Comparison of ENCODE assay signal across 1 cellular context in the genomic region with DNA sequence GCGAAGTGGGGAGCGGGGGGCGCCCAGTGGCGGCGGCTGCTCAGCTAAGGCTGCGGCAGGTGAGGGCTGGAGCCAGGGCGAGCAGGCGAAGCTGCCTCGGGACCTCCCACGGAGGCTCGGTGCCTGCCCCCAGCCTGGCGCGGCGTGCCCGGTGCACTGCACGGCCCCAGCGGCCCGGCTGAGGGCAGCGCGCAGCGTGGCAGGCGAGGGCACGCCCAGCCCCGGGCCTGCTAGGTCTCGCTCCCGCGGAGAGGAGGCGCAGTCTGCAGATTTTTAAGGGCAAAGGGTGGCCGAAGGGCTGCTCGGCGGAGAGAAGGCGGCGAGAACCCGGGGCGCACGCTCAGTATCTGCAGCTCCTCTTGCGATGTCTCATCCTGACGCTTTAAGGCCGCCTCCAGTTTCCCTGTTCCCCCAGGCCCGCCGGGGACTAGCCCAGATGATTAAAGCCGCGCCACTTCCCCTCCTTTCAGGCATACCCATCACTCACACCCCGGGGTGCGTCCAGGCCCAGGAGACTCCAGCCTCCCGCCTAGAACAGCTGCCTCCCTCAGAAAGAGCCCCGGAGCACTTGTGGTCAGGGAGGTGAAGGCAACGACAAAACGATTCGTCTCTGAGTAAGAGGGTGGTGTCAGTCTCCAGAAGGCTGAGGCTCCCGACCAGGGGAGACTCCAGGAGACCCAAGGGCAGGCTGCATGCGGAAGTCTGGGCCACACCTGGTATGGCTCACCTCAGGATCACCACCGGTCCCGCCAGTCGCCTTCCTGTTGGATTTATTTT.
TF ChIP-seq lines count a peak whose summit lies in the region.

A gene with protein sequence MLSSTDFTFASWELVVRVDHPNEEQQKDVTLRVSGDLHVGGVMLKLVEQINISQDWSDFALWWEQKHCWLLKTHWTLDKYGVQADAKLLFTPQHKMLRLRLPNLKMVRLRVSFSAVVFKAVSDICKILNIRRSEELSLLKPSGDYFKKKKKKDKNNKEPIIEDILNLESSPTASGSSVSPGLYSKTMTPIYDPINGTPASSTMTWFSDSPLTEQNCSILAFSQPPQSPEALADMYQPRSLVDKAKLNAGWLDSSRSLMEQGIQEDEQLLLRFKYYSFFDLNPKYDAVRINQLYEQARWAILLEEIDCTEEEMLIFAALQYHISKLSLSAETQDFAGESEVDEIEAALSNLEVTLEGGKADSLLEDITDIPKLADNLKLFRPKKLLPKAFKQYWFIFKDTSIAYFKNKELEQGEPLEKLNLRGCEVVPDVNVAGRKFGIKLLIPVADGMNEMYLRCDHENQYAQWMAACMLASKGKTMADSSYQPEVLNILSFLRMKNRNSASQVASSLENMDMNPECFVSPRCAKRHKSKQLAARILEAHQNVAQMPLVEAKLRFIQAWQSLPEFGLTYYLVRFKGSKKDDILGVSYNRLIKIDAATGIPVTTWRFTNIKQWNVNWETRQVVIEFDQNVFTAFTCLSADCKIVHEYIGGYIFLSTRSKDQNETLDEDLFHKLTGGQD (minus strand): TSS at position 158 of the 777 bp plus-strand sequence. CDS start 3,476 bp downstream, outside the sequence.

TF ChIP-seq in HepG2, 621 proteins besides CTCF, POLR2A, EP300 and RAD21 (continued from another document and continues in another):
- TF ChIP-seq, protein P1, sequence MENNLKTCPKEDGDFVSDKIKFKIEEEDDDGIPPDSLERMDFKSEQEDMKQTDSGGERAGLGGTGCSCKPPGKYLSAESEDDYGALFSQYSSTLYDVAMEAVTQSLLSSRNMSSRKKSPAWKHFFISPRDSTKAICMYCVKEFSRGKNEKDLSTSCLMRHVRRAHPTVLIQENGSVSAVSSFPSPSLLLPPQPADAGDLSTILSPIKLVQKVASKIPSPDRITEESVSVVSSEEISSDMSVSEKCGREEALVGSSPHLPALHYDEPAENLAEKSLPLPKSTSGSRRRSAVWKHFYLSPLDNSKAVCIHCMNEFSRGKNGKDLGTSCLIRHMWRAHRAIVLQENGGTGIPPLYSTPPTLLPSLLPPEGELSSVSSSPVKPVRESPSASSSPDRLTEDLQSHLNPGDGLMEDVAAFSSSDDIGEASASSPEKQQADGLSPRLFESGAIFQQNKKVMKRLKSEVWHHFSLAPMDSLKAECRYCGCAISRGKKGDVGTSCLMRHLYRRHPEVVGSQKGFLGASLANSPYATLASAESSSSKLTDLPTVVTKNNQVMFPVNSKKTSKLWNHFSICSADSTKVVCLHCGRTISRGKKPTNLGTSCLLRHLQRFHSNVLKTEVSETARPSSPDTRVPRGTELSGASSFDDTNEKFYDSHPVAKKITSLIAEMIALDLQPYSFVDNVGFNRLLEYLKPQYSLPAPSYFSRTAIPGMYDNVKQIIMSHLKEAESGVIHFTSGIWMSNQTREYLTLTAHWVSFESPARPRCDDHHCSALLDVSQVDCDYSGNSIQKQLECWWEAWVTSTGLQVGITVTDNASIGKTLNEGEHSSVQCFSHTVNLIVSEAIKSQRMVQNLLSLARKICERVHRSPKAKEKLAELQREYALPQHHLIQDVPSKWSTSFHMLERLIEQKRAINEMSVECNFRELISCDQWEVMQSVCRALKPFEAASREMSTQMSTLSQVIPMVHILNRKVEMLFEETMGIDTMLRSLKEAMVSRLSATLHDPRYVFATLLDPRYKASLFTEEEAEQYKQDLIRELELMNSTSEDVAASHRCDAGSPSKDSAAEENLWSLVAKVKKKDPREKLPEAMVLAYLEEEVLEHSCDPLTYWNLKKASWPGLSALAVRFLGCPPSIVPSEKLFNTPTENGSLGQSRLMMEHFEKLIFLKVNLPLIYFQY (CRISPR knock-in tag; IDR thresholded peaks at IDR 0.05; ENCODE audit: borderline replicate concordance), result no peak; the same call in 1 of the 2 replicates
- TF ChIP-seq ZSCAN31 (CRISPR knock-in tag; IDR thresholded peaks at IDR 0.05; ENCODE audit: low read depth), result peak; percentile 99
- peak; percentile 94 for TF ChIP-seq ZBTB42 (CRISPR knock-in tag; IDR thresholded peaks at IDR 0.05)
- TF ChIP-seq KDM6A (CRISPR knock-in tag; IDR thresholded peaks at IDR 0.05; ENCODE audit: low read depth), result no peak; the same call in 1 of the 2 replicates
- 0 out of 2 replicates have a peak, but pooled peaks have one; percentile 23 for TF ChIP-seq SSRP1 (CRISPR knock-in tag; IDR thresholded peaks at IDR 0.05)
- TF ChIP-seq NR2F1 (CRISPR knock-in tag; IDR thresholded peaks at IDR 0.05), result no peak; a peak in 1 of 4 replicates
- TF ChIP-seq NPAS2 (CRISPR knock-in tag; IDR thresholded peaks at IDR 0.05; ENCODE audit: borderline replicate concordance), result no peak
- peak; percentile 93; the same call in 1 of the 2 replicates for TF ChIP-seq ZNF230 (CRISPR knock-in tag; IDR thresholded peaks at IDR 0.05)
- TF ChIP-seq, protein P2, sequence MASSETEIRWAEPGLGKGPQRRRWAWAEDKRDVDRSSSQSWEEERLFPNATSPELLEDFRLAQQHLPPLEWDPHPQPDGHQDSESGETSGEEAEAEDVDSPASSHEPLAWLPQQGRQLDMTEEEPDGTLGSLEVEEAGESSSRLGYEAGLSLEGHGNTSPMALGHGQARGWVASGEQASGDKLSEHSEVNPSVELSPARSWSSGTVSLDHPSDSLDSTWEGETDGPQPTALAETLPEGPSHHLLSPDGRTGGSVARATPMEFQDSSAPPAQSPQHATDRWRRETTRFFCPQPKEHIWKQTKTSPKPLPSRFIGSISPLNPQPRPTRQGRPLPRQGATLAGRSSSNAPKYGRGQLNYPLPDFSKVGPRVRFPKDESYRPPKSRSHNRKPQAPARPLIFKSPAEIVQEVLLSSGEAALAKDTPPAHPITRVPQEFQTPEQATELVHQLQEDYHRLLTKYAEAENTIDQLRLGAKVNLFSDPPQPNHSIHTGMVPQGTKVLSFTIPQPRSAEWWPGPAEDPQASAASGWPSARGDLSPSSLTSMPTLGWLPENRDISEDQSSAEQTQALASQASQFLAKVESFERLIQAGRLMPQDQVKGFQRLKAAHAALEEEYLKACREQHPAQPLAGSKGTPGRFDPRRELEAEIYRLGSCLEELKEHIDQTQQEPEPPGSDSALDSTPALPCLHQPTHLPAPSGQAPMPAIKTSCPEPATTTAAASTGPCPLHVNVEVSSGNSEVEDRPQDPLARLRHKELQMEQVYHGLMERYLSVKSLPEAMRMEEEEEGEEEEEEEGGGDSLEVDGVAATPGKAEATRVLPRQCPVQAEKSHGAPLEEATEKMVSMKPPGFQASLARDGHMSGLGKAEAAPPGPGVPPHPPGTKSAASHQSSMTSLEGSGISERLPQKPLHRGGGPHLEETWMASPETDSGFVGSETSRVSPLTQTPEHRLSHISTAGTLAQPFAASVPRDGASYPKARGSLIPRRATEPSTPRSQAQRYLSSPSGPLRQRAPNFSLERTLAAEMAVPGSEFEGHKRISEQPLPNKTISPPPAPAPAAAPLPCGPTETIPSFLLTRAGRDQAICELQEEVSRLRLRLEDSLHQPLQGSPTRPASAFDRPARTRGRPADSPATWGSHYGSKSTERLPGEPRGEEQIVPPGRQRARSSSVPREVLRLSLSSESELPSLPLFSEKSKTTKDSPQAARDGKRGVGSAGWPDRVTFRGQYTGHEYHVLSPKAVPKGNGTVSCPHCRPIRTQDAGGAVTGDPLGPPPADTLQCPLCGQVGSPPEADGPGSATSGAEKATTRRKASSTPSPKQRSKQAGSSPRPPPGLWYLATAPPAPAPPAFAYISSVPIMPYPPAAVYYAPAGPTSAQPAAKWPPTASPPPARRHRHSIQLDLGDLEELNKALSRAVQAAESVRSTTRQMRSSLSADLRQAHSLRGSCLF (CRISPR knock-in tag; IDR thresholded peaks at IDR 0.05; ENCODE audit: borderline replicate concordance), result 0 out of 2 replicates have a peak, but pooled peaks have one; percentile 31
- peak; percentile 86 for TF ChIP-seq PHF20 (CRISPR knock-in tag; IDR thresholded peaks at IDR 0.05)
- TF ChIP-seq TARDBP (CRISPR knock-in tag; IDR thresholded peaks at IDR 0.05), result no peak; the same call in 1 of the 2 replicates
- TF ChIP-seq TRIM24 (CRISPR knock-in tag; IDR thresholded peaks at IDR 0.05), result peak; percentile 24; the same call in 1 of the 2 replicates
- no peak for TF ChIP-seq ZNF260 (CRISPR knock-in tag; IDR thresholded peaks at IDR 0.05; ENCODE audit: borderline replicate concordance, low read depth)
- no peak; the same call in none of the 2 replicates for TF ChIP-seq ZNF598 (CRISPR knock-in tag; IDR thresholded peaks at IDR 0.05; ENCODE audit: borderline replicate concordance)
- no peak for TF ChIP-seq HDAC2 (CRISPR knock-in tag; IDR thresholded peaks at IDR 0.05)
- peak; percentile 67 for TF ChIP-seq DPF2 (CRISPR knock-in tag; IDR thresholded peaks at IDR 0.05; ENCODE audit: borderline replicate concordance, low read depth)
- peak; percentile 81; the same call in 1 of the 2 replicates for TF ChIP-seq BORCS8-MEF2B (CRISPR knock-in tag; IDR thresholded peaks at IDR 0.05)
- TF ChIP-seq, protein P3, sequence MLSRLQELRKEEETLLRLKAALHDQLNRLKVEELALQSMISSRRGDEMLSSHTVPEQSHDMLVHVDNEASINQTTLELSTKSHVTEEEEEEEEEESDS (CRISPR knock-in tag; IDR thresholded peaks at IDR 0.05; ENCODE audit: borderline replicate concordance), result 0 out of 2 replicates have a peak, but pooled peaks have one; percentile 18
- TF ChIP-seq ZNF614 (CRISPR knock-in tag; IDR thresholded peaks at IDR 0.05; ENCODE audit: borderline replicate concordance), result peak; percentile 16; the same call in 1 of the 2 replicates
- TF ChIP-seq ZNF83 (CRISPR knock-in tag; IDR thresholded peaks at IDR 0.05; ENCODE audit: borderline replicate concordance), result peak; percentile 94
- TF ChIP-seq CCDC6 (CRISPR knock-in tag; IDR thresholded peaks at IDR 0.05), result no peak; the same call in none of the 2 replicates
- TF ChIP-seq ZNF205 (CRISPR knock-in tag; IDR thresholded peaks at IDR 0.05), result 0 out of 2 replicates have a peak, but pooled peaks have one; percentile 28
- TF ChIP-seq KLF9 (CRISPR knock-in tag; IDR thresholded peaks at IDR 0.05; ENCODE audit: low read depth), result peak; percentile 37; the same call in 1 of the 2 replicates
- TF ChIP-seq, protein P4, sequence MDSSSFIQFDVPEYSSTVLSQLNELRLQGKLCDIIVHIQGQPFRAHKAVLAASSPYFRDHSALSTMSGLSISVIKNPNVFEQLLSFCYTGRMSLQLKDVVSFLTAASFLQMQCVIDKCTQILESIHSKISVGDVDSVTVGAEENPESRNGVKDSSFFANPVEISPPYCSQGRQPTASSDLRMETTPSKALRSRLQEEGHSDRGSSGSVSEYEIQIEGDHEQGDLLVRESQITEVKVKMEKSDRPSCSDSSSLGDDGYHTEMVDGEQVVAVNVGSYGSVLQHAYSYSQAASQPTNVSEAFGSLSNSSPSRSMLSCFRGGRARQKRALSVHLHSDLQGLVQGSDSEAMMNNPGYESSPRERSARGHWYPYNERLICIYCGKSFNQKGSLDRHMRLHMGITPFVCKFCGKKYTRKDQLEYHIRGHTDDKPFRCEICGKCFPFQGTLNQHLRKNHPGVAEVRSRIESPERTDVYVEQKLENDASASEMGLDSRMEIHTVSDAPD (CRISPR knock-in tag; IDR thresholded peaks at IDR 0.05), result no peak; the same call in 1 of the 2 replicates
- TF ChIP-seq FOXP1 (IDR thresholded peaks at IDR 0.05), result no peak
- TF ChIP-seq FOXP1 (CRISPR knock-in tag; IDR thresholded peaks at IDR 0.05), result no peak
- TF ChIP-seq HDAC6 (IDR thresholded peaks at IDR 0.05; ENCODE audit: low read depth, low read length), result no peak
- peak; percentile 89 for TF ChIP-seq ELF1 (CRISPR knock-in tag; IDR thresholded peaks at IDR 0.05)
- TF ChIP-seq HDAC1 (CRISPR knock-in tag; IDR thresholded peaks at IDR 0.05), result 0 out of 2 replicates have a peak, but pooled peaks have one; percentile 40
- no peak; the same call in 1 of the 2 replicates for TF ChIP-seq ZNF33B (CRISPR knock-in tag; IDR thresholded peaks at IDR 0.05)
- TF ChIP-seq AHR (CRISPR knock-in tag; IDR thresholded peaks at IDR 0.05), result no peak
- peak; percentile 46; the same call in 1 of the 2 replicates for TF ChIP-seq SIN3A (IDR thresholded peaks at IDR 0.05; ENCODE audit: borderline replicate concordance, low read depth, low read length)
- TF ChIP-seq RORA (CRISPR knock-in tag; IDR thresholded peaks at IDR 0.05), result peak; percentile 90; the same call in 1 of the 2 replicates
- peak; percentile 54 for TF ChIP-seq POLR2AphosphoS5 (IDR thresholded peaks at IDR 0.05; ENCODE audit: low read depth, low read length)
- peak; percentile 86; the same call in 1 of the 2 replicates for TF ChIP-seq ZNF101 (CRISPR knock-in tag; IDR thresholded peaks at IDR 0.05; ENCODE audit: borderline replicate concordance, low read depth)
- no peak for TF ChIP-seq SRSF9 (IDR thresholded peaks at IDR 0.05; ENCODE audit: borderline replicate concordance, insufficient read depth, low read depth, low read length, poor library complexity, severe bottlenecking)
- TF ChIP-seq ATF7-NPFF (CRISPR knock-in tag; IDR thresholded peaks at IDR 0.05; ENCODE audit: low read depth), result peak; percentile 97
- TF ChIP-seq CENPX (CRISPR knock-in tag; IDR thresholded peaks at IDR 0.05), result peak; percentile 81; the same call in 1 of the 2 replicates
- TF ChIP-seq ZNF20 (CRISPR knock-in tag; IDR thresholded peaks at IDR 0.05), result peak; percentile 81; the same call in 1 of the 2 replicates
- TF ChIP-seq HNRNPLL (IDR thresholded peaks at IDR 0.05; ENCODE audit: low read depth, low read length, poor library complexity, severe bottlenecking), result peak; percentile 84
- TF ChIP-seq ZNF333 (CRISPR knock-in tag; IDR thresholded peaks at IDR 0.05; ENCODE audit: borderline replicate concordance), result peak; percentile 97; the same call in 1 of the 2 replicates
- TF ChIP-seq, protein P5, sequence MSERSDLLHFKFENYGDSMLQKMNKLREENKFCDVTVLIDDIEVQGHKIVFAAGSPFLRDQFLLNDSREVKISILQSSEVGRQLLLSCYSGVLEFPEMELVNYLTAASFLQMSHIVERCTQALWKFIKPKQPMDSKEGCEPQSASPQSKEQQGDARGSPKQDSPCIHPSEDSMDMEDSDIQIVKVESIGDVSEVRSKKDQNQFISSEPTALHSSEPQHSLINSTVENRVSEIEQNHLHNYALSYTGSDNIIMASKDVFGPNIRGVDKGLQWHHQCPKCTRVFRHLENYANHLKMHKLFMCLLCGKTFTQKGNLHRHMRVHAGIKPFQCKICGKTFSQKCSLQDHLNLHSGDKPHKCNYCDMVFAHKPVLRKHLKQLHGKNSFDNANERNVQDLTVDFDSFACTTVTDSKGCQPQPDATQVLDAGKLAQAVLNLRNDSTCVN (CRISPR knock-in tag; IDR thresholded peaks at IDR 0.05; ENCODE audit: borderline replicate concordance), result peak; percentile 48
- peak; percentile 89 for TF ChIP-seq ZNF766 (CRISPR knock-in tag; IDR thresholded peaks at IDR 0.05; ENCODE audit: borderline replicate concordance)
- TF ChIP-seq IRX3 (CRISPR knock-in tag; IDR thresholded peaks at IDR 0.05; ENCODE audit: borderline replicate concordance, low read depth), result peak; percentile 89
- TF ChIP-seq DMAP1 (CRISPR knock-in tag; IDR thresholded peaks at IDR 0.05), result peak; percentile 81
- TF ChIP-seq ERF (CRISPR knock-in tag; IDR thresholded peaks at IDR 0.05), result peak; percentile 27
- TF ChIP-seq NCOA1 (CRISPR knock-in tag; IDR thresholded peaks at IDR 0.05), result no peak
- TF ChIP-seq SMAD3 (CRISPR knock-in tag; IDR thresholded peaks at IDR 0.05), result peak; percentile 14; the same call in 1 of the 2 replicates
- TF ChIP-seq ZNF350 (CRISPR knock-in tag; IDR thresholded peaks at IDR 0.05; ENCODE audit: borderline replicate concordance, low read depth), result peak; percentile 42
- no peak for TF ChIP-seq SP1 (IDR thresholded peaks at IDR 0.05)
- peak; percentile 47 for TF ChIP-seq SP1 (CRISPR knock-in tag; IDR thresholded peaks at IDR 0.05)
- TF ChIP-seq NFATC3 (CRISPR knock-in tag; IDR thresholded peaks at IDR 0.05), result 0 out of 2 replicates have a peak, but pooled peaks have one; percentile 84
- TF ChIP-seq SMAD9 (CRISPR knock-in tag; IDR thresholded peaks at IDR 0.05), result peak; percentile 80; the same call in 1 of the 2 replicates
